In the genomic region with DNA sequence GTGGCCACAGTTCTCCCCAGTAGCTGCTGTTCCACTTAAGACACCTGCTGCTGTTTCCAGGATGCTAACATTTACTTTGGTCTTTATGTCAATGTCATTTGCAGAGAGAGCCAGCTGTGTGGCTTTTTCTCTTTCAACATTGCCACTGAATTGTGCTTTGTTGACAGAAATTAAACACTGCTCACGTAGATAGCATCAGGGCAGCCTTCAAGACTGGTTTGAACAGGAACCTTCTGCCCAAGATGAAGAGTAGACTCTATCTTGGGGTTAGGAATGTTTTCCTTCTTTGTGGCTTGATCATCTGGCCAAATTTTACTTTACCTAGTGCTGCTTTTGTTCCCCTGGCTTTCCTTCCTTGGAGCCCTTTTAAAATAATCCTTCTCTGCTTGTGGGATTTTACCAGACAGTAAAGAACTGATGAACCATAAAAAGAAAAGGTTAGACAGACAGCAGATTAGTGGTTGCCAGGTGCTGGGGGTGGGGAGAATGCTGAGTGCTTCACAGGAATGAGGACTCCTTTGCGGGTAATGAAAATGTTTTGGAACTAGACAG, we compare ENCODE assay signal across 9 cellular contexts. TPM values are rescaled to one million over a fixed set of nuclear protein-coding genes. Genes with fewer than 3 reads are reported as not detected.
DNase-seq lines count a peak whose midpoint lies in the region; ATAC-seq and TF ChIP-seq lines count a peak whose summit lies in the region.
"Had no signal": no experiment of that assay in that cellular context is flagged by ENCODE, and none has a peak within 500 bp of the region (broad histone marks: within the 10 kb centered on the region; RNA-seq: fewer than 3 reads in every experiment).

No MANE protein-coding gene starts in this region.

- no peak for TF ChIP-seq POLR2A in testis (IDR thresholded peaks at IDR 0.05)

- ATAC-seq in stimulated activated naive CD8-positive, alpha-beta T cell treated with anti-CD3 and anti-CD28 coated beads, Interleukin-15, amount 100 ng/mL, for 72 hours: peak; percentile 40

- H3K4me3 ChIP-seq in effector memory CD4-positive, alpha-beta T cell (ENCODE audit: insufficient read depth, low read depth, low read length, poor library complexity, severe bottlenecking): no peak overlapping the region
- H3K4me3 ChIP-seq in testis: no peak overlapping the region

- no peak overlapping the region for H3K4me3 Mint-ChIP-seq in activated T-cell treated with anti-CD3 and anti-CD28 coated beads, Interleukin-2, amount 50 U/mL, for 24 hours
- peak overlapping the region in 1 of 2 donors; percentile 39 for H3K4me3 Mint-ChIP-seq in stimulated activated naive CD8-positive, alpha-beta T cell treated with anti-CD3 and anti-CD28 coated beads, Interleukin-15, amount 100 ng/mL, for 72 hours

- peaks cover 58% of the 10 kb centered on the region for H3K4me1 Mint-ChIP-seq in activated T-cell treated with anti-CD3 and anti-CD28 coated beads, Interleukin-2, amount 50 U/mL, for 24 hours (ENCODE audit: low read depth)
- peaks cover 57% of the 10 kb centered on the region for H3K4me1 Mint-ChIP-seq in stimulated activated naive CD8-positive, alpha-beta T cell treated with anti-CD3 and anti-CD28 coated beads, Interleukin-15, amount 100 ng/mL, for 72 hours

- H3K36me3 ChIP-seq in effector memory CD4-positive, alpha-beta T cell (ENCODE audit: control insufficient read depth, insufficient read depth, low read length): no peaks in the 10 kb centered on the region
- no peaks in the 10 kb centered on the region for H3K36me3 ChIP-seq in testis (ENCODE audit: low read depth, missing control alignments)
- H3K36me3 ChIP-seq: BE2C had no signal

- H3K36me3 Mint-ChIP-seq in activated T-cell treated with anti-CD3 and anti-CD28 coated beads, Interleukin-2, amount 50 U/mL, for 24 hours (ENCODE audit: low read depth): peaks cover 18% of the 10 kb centered on the region

- H3K9me3 Mint-ChIP-seq in activated T-cell treated with anti-CD3 and anti-CD28 coated beads, Interleukin-2, amount 50 U/mL, for 24 hours: no peaks in the 10 kb centered on the region
- no peaks in the 10 kb centered on the region for H3K9me3 Mint-ChIP-seq in stimulated activated naive CD8-positive, alpha-beta T cell treated with anti-CD3 and anti-CD28 coated beads, Interleukin-15, amount 100 ng/mL, for 72 hours

- H3K9me3 ChIP-seq in effector memory CD4-positive, alpha-beta T cell (ENCODE audit: control insufficient read depth, low read length): no peaks in the 10 kb centered on the region
- no peaks in the 10 kb centered on the region for H3K9me3 ChIP-seq in testis
- H3K9me3 ChIP-seq: BE2C had no signal

- intact Hi-C loops in testis (cut with DNase I; ENCODE audit: low total_unique reads): no loop called here

- no peak for TF ChIP-seq CTCF in testis (IDR thresholded peaks at IDR 0.05)

- H3K27ac ChIP-seq in effector memory CD4-positive, alpha-beta T cell (ENCODE audit: insufficient read depth, low read length, poor library complexity, severe bottlenecking): peak overlapping the region; percentile 58
- H3K27ac ChIP-seq in testis: no peak overlapping the region

- no peaks in the 10 kb centered on the region for H3K27me3 ChIP-seq in effector memory CD4-positive, alpha-beta T cell (replicated peaks; ENCODE audit: control insufficient read depth, insufficient read depth, low read length, poor library complexity, severe bottlenecking)
- H3K27me3 ChIP-seq in testis: no peaks in the 10 kb centered on the region
- H3K27me3 ChIP-seq: BE2C had no signal

- no peak for DNase-seq in activated T-cell treated with anti-CD3 and anti-CD28 coated beads, Interleukin-2, amount 50 U/mL, for 24 hours
- no peak for DNase-seq in activated T-cell treated with anti-CD3 and anti-CD28 coated beads for 4 hours
- DNase-seq in NCI-H345 treated with DMSO at 0.1 percent for 48 hours (lab: John Stamatoyannopoulos, UW; ENCODE audit: unreplicated experiment): peak; percentile 61
- DNase-seq in effector memory CD4-positive, alpha-beta T cell: no peak
- no peak for DNase-seq in stimulated activated naive CD8-positive, alpha-beta T cell treated with anti-CD3 and anti-CD28 coated beads, Interleukin-15, amount 100 ng/mL, for 72 hours
- no peak for DNase-seq in SW 1271 (lab: John Stamatoyannopoulos, UW)
- no peak for DNase-seq in testis
- DNase-seq in stimulated activated CD4-positive, alpha-beta T cell treated with anti-CD3 and anti-CD28 coated beads, Interleukin-1b, Interleukin-23, amount 100 ng/mL, for 48 hours: no peak
- DNase-seq: BE2C had no signal

- peaks cover 45% of the 10 kb centered on the region for H3K4me1 ChIP-seq in effector memory CD4-positive, alpha-beta T cell (ENCODE audit: control insufficient read depth, insufficient read depth, low read length, poor library complexity, severe bottlenecking)
- H3K4me1 ChIP-seq in testis: peaks cover 8% of the 10 kb centered on the region

- 67 to 76% methylated on average over 2 of the region's 2 CpGs for WGBS in testis, 2 donors

- H3K27me3 Mint-ChIP-seq in activated T-cell treated with anti-CD3 and anti-CD28 coated beads, Interleukin-2, amount 50 U/mL, for 24 hours: no peaks in the 10 kb centered on the region
- H3K27me3 Mint-ChIP-seq in stimulated activated naive CD8-positive, alpha-beta T cell treated with anti-CD3 and anti-CD28 coated beads, Interleukin-15, amount 100 ng/mL, for 72 hours: no peaks in the 10 kb centered on the region

- peak overlapping the region; percentile 41 for H3K27ac Mint-ChIP-seq in activated T-cell treated with anti-CD3 and anti-CD28 coated beads, Interleukin-2, amount 50 U/mL, for 24 hours
- peak overlapping the region; percentile 26 to 59 for H3K27ac Mint-ChIP-seq in stimulated activated naive CD8-positive, alpha-beta T cell treated with anti-CD3 and anti-CD28 coated beads, Interleukin-15, amount 100 ng/mL, for 72 hours

RNA-seq across cellular contexts. Expression of a gene that starts 22.6 kb away (rescaled TPM):
- total RNA-seq in testis: 10 to 100 TPM; 48.2 to 63.3 TPM
- polyA plus RNA-seq in testis (ENCODE audit: insufficient read depth, low read depth, low replicate concordance): 52.5 TPM

RNA-seq across cellular contexts. Expression of a gene that starts 50.5 kb away (rescaled TPM):
- 10 to 100 TPM; 68.6 to 76.1 TPM for total RNA-seq in testis
- polyA plus RNA-seq in testis (ENCODE audit: insufficient read depth, low read depth, low replicate concordance): 83.0 TPM
